ENCODE assay signal across 8 cellular contexts in the genomic region with DNA sequence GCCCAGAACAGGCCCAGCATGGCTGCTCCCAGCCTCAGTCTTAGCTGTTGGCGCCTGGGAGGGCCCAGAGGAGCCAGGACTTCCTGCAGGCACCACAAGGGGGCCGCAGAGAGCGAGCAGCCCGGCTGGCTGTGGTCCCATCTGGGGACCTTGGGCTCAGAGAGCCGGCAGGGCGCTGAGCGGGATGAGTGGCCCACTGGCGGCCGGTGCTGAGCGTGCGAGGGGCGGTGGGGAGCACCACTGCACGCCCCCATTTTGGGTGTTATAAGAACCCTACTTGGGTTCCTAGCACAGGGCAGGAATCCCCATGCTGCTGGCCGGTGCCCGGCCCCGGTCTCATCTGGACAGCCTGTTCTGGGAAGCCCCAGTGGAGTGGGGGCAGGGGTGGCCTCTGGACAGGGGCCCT. TPM values are rescaled to one million over a fixed set of nuclear protein-coding genes. Genes with fewer than 3 reads are reported as not detected.
DNase-seq lines count a peak whose midpoint lies in the region; ATAC-seq and TF ChIP-seq lines count a peak whose summit lies in the region.

No MANE protein-coding gene starts in this region.

- H3K27ac Mint-ChIP-seq in GM23338 = no peak overlapping the region; the same call in 1 of the 2 replicates
- no peak overlapping the region for H3K27ac Mint-ChIP-seq in activated naive CD4-positive, alpha-beta T cell treated with anti-CD3 and anti-CD28 coated beads for 36 hours

- peaks cover 10% of the 10 kb centered on the region for H3K36me3 ChIP-seq in GM23338 (ENCODE audit: insufficient read depth)
- H3K36me3 ChIP-seq in RWPE2 (ENCODE audit: low read depth) = peaks cover 55% of the 10 kb centered on the region
- peaks cover 0 to 48% (median 25%) of the 10 kb centered on the region in 4 donors for H3K36me3 ChIP-seq in upper lobe of left lung

- no peak overlapping the region for H2AFZ ChIP-seq in GM23338

- peaks cover 14% of the 10 kb centered on the region for H3K27me3 Mint-ChIP-seq in GM23338 (ENCODE audit: insufficient read depth, low read depth, poor library complexity)
- H3K27me3 Mint-ChIP-seq in activated naive CD4-positive, alpha-beta T cell treated with anti-CD3 and anti-CD28 coated beads for 36 hours (ENCODE audit: low read depth) = no peaks in the 10 kb centered on the region

- 0 out of 2 replicates have a peak, but pooled peaks cover 6% of the 10 kb centered on the region for H3F3A ChIP-seq in GM23338 (replicated peaks; ENCODE audit: low read depth)

- H3K36me3 Mint-ChIP-seq in GM23338 (ENCODE audit: low read depth) = peaks cover 32% of the 10 kb centered on the region
- peaks cover 8% of the 10 kb centered on the region for H3K36me3 Mint-ChIP-seq in activated naive CD4-positive, alpha-beta T cell treated with anti-CD3 and anti-CD28 coated beads for 36 hours (ENCODE audit: low read depth)

- intact Hi-C loops in activated naive CD4-positive, alpha-beta T cell treated with anti-CD3 and anti-CD28 coated beads for 36 hours (cut with micrococcal nuclease) = loop anchor here (1.0 to 2.0 kb wide), 2 partner anchors 42 to 80 kb away; a partner anchor contains a TSS
- intact Hi-C loops in head of caudate nucleus (cut with DNase I) = no loop called here
- intact Hi-C loops in posterior vena cava (cut with DNase I) = loop anchor here in 1 of 2 donors (5.0 to 10.0 kb wide), 2 partner anchors 39 to 76 kb away; a partner anchor contains a TSS

- H3K4me3 Mint-ChIP-seq in GM23338 = no peak overlapping the region
- H3K4me3 Mint-ChIP-seq in activated naive CD4-positive, alpha-beta T cell treated with anti-CD3 and anti-CD28 coated beads for 36 hours = no peak overlapping the region

- no peaks in the 10 kb centered on the region for H3K9me2 ChIP-seq in GM23338 (ENCODE audit: insufficient read depth)

- no peaks in the 10 kb centered on the region for H3K27me3 ChIP-seq in GM23338 (ENCODE audit: insufficient read depth)
- no peaks in the 10 kb centered on the region for H3K27me3 ChIP-seq in RWPE2 (ENCODE audit: insufficient read depth, poor library complexity, severe bottlenecking)
- H3K27me3 ChIP-seq in upper lobe of left lung = no peaks in the 10 kb centered on the region

- peaks cover 20% of the 10 kb centered on the region for H4K20me1 ChIP-seq in GM23338 (replicated peaks; ENCODE audit: insufficient read depth)

- peak; percentile 97 for DNase-seq in AG20443 (ENCODE audit: low spot score)
- peak; percentile 88 for DNase-seq in GM23338 (ENCODE audit: low spot score)
- no peak for DNase-seq in RWPE2 (ENCODE audit: low spot score)
- DNase-seq in activated naive CD4-positive, alpha-beta T cell treated with anti-CD3 and anti-CD28 coated beads for 36 hours = peak; percentile 52
- DNase-seq in head of caudate nucleus = peak; percentile 45 to 91 (median 78)
- DNase-seq in posterior vena cava (ENCODE audit: low spot score) = peak; percentile 93
- peak; percentile 65 to 93 for DNase-seq in upper lobe of left lung
- DNase-seq in NOMO-1 treated with DMSO at 0.1 percent for 48 hours (lab: John Stamatoyannopoulos, UW; ENCODE audit: unreplicated experiment) = no peak

- TF ChIP-seq CTCF in GM23338 (conservative IDR thresholded peaks at IDR 0.05; ENCODE audit: low read depth in 2 of 2) = peak; percentile 65 to 75
- TF ChIP-seq CTCF in RWPE2 (IDR thresholded peaks at IDR 0.05; ENCODE audit: poor library complexity, severe bottlenecking) = peak; percentile 81
- peak; percentile 90 to 97 (median 92) for TF ChIP-seq CTCF in upper lobe of left lung (IDR thresholded peaks at IDR 0.05)

- ATAC-seq in GM23338 (peak; percentile 92), RWPE2 (ENCODE audit: low read depth) (peak; percentile 62), upper lobe of left lung (ENCODE audit: low FRiP score in 2 of 2) (peak; percentile 85 to 90)

- H3K4me1 Mint-ChIP-seq in GM23338 = 0 out of 3 replicates have a peak, but pooled peaks cover 3% of the 10 kb centered on the region
- no peaks in the 10 kb centered on the region for H3K4me1 Mint-ChIP-seq in activated naive CD4-positive, alpha-beta T cell treated with anti-CD3 and anti-CD28 coated beads for 36 hours (ENCODE audit: low read depth)

- CTCF ChIA-PET in activated naive CD4-positive, alpha-beta T cell treated with anti-CD3 and anti-CD28 coated beads for 36 hours (lab: Charles Lee) = interaction anchor here (1.6 kb wide), 1 partner anchor 44 kb away, joined by 3 read pairs; no protein-coding TSS in a partner anchor

- WGBS in upper lobe of left lung, 2 donors = 13 to 31% methylated on average over 5 to 6 of the region's 16 CpGs

- no peak overlapping the region for H3K4me3 ChIP-seq in GM23338
- no peak overlapping the region for H3K4me3 ChIP-seq in RWPE2 (ENCODE audit: severe bottlenecking)
- H3K4me3 ChIP-seq in upper lobe of left lung = no peak overlapping the region

- no peak for TF ChIP-seq POLR2A in upper lobe of left lung (IDR thresholded peaks at IDR 0.05)

- H3K4me2 ChIP-seq in GM23338 = no peak overlapping the region

- TF ChIP-seq EP300 in upper lobe of left lung (IDR thresholded peaks at IDR 0.05) = no peak

- H3K79me2 ChIP-seq in GM23338 (replicated peaks; ENCODE audit: insufficient read depth) = peaks cover 5% of the 10 kb centered on the region; the same call in 1 of the 2 replicates

- no peaks in the 10 kb centered on the region for H3K4me1 ChIP-seq in GM23338 (ENCODE audit: insufficient read depth)
- H3K4me1 ChIP-seq in RWPE2 (ENCODE audit: insufficient read depth, poor library complexity, severe bottlenecking) = no peaks in the 10 kb centered on the region
- peaks cover 7 to 9% (median 7%) of the 10 kb centered on the region in 4 donors for H3K4me1 ChIP-seq in upper lobe of left lung

- no peaks in the 10 kb centered on the region for H3K9me3 ChIP-seq in RWPE2 (ENCODE audit: severe bottlenecking)
- no peaks in the 10 kb centered on the region for H3K9me3 ChIP-seq in upper lobe of left lung

- no peak overlapping the region for H3K27ac ChIP-seq in GM23338 (ENCODE audit: low read depth)
- H3K27ac ChIP-seq in RWPE2 (ENCODE audit: poor library complexity, severe bottlenecking) = no peak overlapping the region
- peak overlapping the region in 2 of 4 donors; percentile 17 to 35 for H3K27ac ChIP-seq in upper lobe of left lung

- H3K9me3 Mint-ChIP-seq in GM23338 = no peaks in the 10 kb centered on the region
- H3K9me3 Mint-ChIP-seq in activated naive CD4-positive, alpha-beta T cell treated with anti-CD3 and anti-CD28 coated beads for 36 hours = no peaks in the 10 kb centered on the region

TF ChIP-seq in GM23338, 12 proteins besides CTCF, POLR2A, EP300 and RAD21 (continues in another document):
- TF ChIP-seq EZH2phosphoT487 (IDR thresholded peaks at IDR 0.05; ENCODE audit: unreplicated experiment) (no peak), ZNF331 (CRISPR knock-in tag; IDR thresholded peaks at IDR 0.05; ENCODE audit: low read depth) (no peak), NANOG (IDR thresholded peaks at IDR 0.05; ENCODE audit: borderline replicate concordance) (no peak)

RNA-seq across cellular contexts. Expression of a gene that starts 25.9 kb away (rescaled TPM):
- 3.4 and 5.0 TPM in 2 replicates for total RNA-seq in GM23338 (2014; rRNA removed; shearing (Covaris generic))
- 9.6 and 12.3 TPM in 2 replicates for polyA plus RNA-seq in GM23338 (2016; fragmentation: Nextera tagmentation; extraction: Ambion mirVana)
- total RNA-seq in activated naive CD4-positive, alpha-beta T cell treated with anti-CD3 and anti-CD28 coated beads for 36 hours = not detected
- total RNA-seq in posterior vena cava (100 to 1,000 TPM; 187 to 199 TPM), upper lobe of left lung (100 to 1,000 TPM in 5 of 6 donors, 10 to 100 TPM in 1; 55.5 to 422 (median 190) TPM)

RNA-seq across cellular contexts. Expression of a gene that starts 29.1 kb away (rescaled TPM):
- 104 and 126 TPM in 2 replicates for total RNA-seq in GM23338 (2014; rRNA removed; shearing (Covaris generic))
- polyA plus RNA-seq in GM23338 (2016; fragmentation: Nextera tagmentation; extraction: Ambion mirVana) = 53.3 and 63.2 TPM in 2 replicates
- 100 to 1,000 TPM; 106 to 115 TPM for total RNA-seq in activated naive CD4-positive, alpha-beta T cell treated with anti-CD3 and anti-CD28 coated beads for 36 hours
- total RNA-seq in posterior vena cava (10 to 100 TPM; 60.7 to 62.0 TPM), upper lobe of left lung (100 to 1,000 TPM in 2 of 6 donors, 10 to 100 TPM in 4; 64.8 to 315 (median 94.9) TPM)

RNA-seq across cellular contexts. Expression of a gene that starts 38.0 kb away (rescaled TPM):
- 0.80 and 7.7 TPM in 2 replicates for total RNA-seq in GM23338 (2014; rRNA removed; shearing (Covaris generic))
- 8.4 and 13.2 TPM in 2 replicates for polyA plus RNA-seq in GM23338 (2016; fragmentation: Nextera tagmentation; extraction: Ambion mirVana)
- total RNA-seq in activated naive CD4-positive, alpha-beta T cell treated with anti-CD3 and anti-CD28 coated beads for 36 hours = 10 to 100 TPM; 67.3 to 77.1 TPM
- total RNA-seq in posterior vena cava = 100 to 1,000 TPM; 122 to 285 TPM
- total RNA-seq in upper lobe of left lung = 100 to 1,000 TPM in 4 of 6 donors, 10 to 100 TPM in 2; 26.2 to 425 (median 200) TPM

RNA-seq across cellular contexts. Expression of a gene that starts 42.3 kb away (rescaled TPM):
- total RNA-seq in GM23338 (2014; rRNA removed; shearing (Covaris generic)) = 3.9 and 16.3 TPM in 2 replicates
- 4.1 and 5.9 TPM in 2 replicates for polyA plus RNA-seq in GM23338 (2016; fragmentation: Nextera tagmentation; extraction: Ambion mirVana)
- 10 to 100 TPM; 27.8 to 28.6 TPM for total RNA-seq in activated naive CD4-positive, alpha-beta T cell treated with anti-CD3 and anti-CD28 coated beads for 36 hours
- total RNA-seq in posterior vena cava (10 to 100 TPM in 1 of 2 donors, 1 to 10 TPM in 1; 7.9 to 15.4 TPM), upper lobe of left lung (10 to 100 TPM; 13.8 to 38.5 (median 17.4) TPM)

RNA-seq across cellular contexts. Expression of a gene that starts 50.4 kb away (rescaled TPM):
- total RNA-seq in GM23338 (2014; rRNA removed; shearing (Covaris generic)) = 0.21 and 0.54 TPM in 2 replicates
- 0.10 and 0.21 TPM in 2 replicates for polyA plus RNA-seq in GM23338 (2016; fragmentation: Nextera tagmentation; extraction: Ambion mirVana)
- 1 to 10 TPM; 2.0 to 2.6 TPM for total RNA-seq in activated naive CD4-positive, alpha-beta T cell treated with anti-CD3 and anti-CD28 coated beads for 36 hours
- total RNA-seq in posterior vena cava (under 1 TPM; 0.23 to 0.71 TPM), upper lobe of left lung (1 to 10 TPM in 3 of 6 donors, not detected in 3; 1.2 to 2.1 (median 1.9) TPM)

Comparison
In these comparisons a context has a peak if more than half of its experiments do, and no peak if none do; other contexts are left out.
1. DNase-seq: peak in AG20443 (single experiment), GM23338 (single experiment), activated naive CD4-positive, alpha-beta T cell treated with anti-CD3 and anti-CD28 coated beads for 36 hours (single experiment), head of caudate nucleus (42 of 42), posterior vena cava (single experiment) and upper lobe of left lung (2 of 2); none in RWPE2 (single experiment) and NOMO-1 treated with DMSO at 0.1 percent for 48 hours (single experiment).
2. Peak in every context shown above with its lines, with median percentiles within 50 percentile points of each other: ATAC-seq and CTCF ChIP-seq.